Comparison of ENCODE assay signal across 22 cellular contexts in genomic region chr13:30116379-30116778, GRCh38.
"Had no signal": no experiment of that assay in that cellular context is flagged by ENCODE, and none has a peak within 500 bp of the region (broad histone marks: within the 10 kb centered on the region; RNA-seq: fewer than 3 reads in every experiment).

No MANE protein-coding gene starts in this region.

- ATAC-seq: effector memory CD8-positive, alpha-beta T cell; gastroesophageal sphincter; heart left ventricle; left ventricle myocardium superior; WTC11 had no signal

- H3K9me3 Mint-ChIP-seq: activated naive CD8-positive, alpha-beta T cell treated with anti-CD3 and anti-CD28 coated beads for 36 hours; activated T-cell treated with anti-CD3 and anti-CD28 coated beads, Interleukin-2, amount 50 U/mL, for 24 hours; activated T-helper 17 cell treated with anti-CD3 and anti-CD28 coated beads, Interleukin-2, amount 50 U/mL, for 72 hours; effector memory CD8-positive, alpha-beta T cell; nephron had no signal

- H3K27ac Mint-ChIP-seq: activated naive CD8-positive, alpha-beta T cell treated with anti-CD3 and anti-CD28 coated beads for 36 hours; activated T-cell treated with anti-CD3 and anti-CD28 coated beads, Interleukin-2, amount 50 U/mL, for 24 hours; activated T-helper 17 cell treated with anti-CD3 and anti-CD28 coated beads, Interleukin-2, amount 50 U/mL, for 72 hours; effector memory CD8-positive, alpha-beta T cell; nephron; WTC11 had no signal

- H3K36me3 Mint-ChIP-seq: activated naive CD8-positive, alpha-beta T cell treated with anti-CD3 and anti-CD28 coated beads for 36 hours had no signal

- DNase-seq: activated CD8-positive, alpha-beta memory T cell treated with anti-CD3 and anti-CD28 coated beads for 24 hours; activated CD8-positive, alpha-beta memory T cell treated with anti-CD3 and anti-CD28 coated beads, Interleukin-2, amount 50 U/mL, for 4 hours; activated naive CD4-positive, alpha-beta T cell; activated naive CD8-positive, alpha-beta T cell treated with anti-CD3 and anti-CD28 coated beads for 36 hours; activated T-cell treated with anti-CD3 and anti-CD28 coated beads, Interleukin-2, amount 50 U/mL, for 24 hours; colonic mucosa; dorsolateral prefrontal cortex; effector memory CD8-positive, alpha-beta T cell; heart left ventricle; left ventricle myocardium superior; nucleus accumbens; spleen; stimulated activated CD4-positive, alpha-beta T cell treated with anti-CD3 and anti-CD28 coated beads, Interleukin-4, amount 100 ng/mL, for 1 hour; stimulated activated naive CD4-positive, alpha-beta T cell treated with Interleukin-2 at 50 U/mL for 16 hours; T1000 had no signal

- H3K4me3 Mint-ChIP-seq: activated naive CD8-positive, alpha-beta T cell treated with anti-CD3 and anti-CD28 coated beads for 36 hours; activated T-cell treated with anti-CD3 and anti-CD28 coated beads, Interleukin-2, amount 50 U/mL, for 24 hours; activated T-helper 17 cell treated with anti-CD3 and anti-CD28 coated beads, Interleukin-2, amount 50 U/mL, for 72 hours; effector memory CD8-positive, alpha-beta T cell; WTC11 had no signal

- H3K4me3 ChIP-seq: breast epithelium, colonic mucosa, esophagus muscularis mucosa, gastroesophageal sphincter, heart left ventricle, spleen, thoracic aorta had no signal

- H3K27me3 ChIP-seq: breast epithelium, colonic mucosa, dorsolateral prefrontal cortex, esophagus muscularis mucosa, gastroesophageal sphincter had no signal

- H3K27ac ChIP-seq: breast epithelium, colonic mucosa, dorsolateral prefrontal cortex, esophagus muscularis mucosa, gastroesophageal sphincter, heart left ventricle, spleen, thoracic aorta had no signal

- H3K9me3 ChIP-seq: breast epithelium, colonic mucosa, esophagus muscularis mucosa, gastroesophageal sphincter, heart left ventricle, spleen, thoracic aorta had no signal

- H3K36me3 ChIP-seq: breast epithelium, colonic mucosa, esophagus muscularis mucosa, gastroesophageal sphincter, heart left ventricle, spleen, thoracic aorta had no signal
